ENCODE assay signal across 1 cellular context in the genomic region with DNA sequence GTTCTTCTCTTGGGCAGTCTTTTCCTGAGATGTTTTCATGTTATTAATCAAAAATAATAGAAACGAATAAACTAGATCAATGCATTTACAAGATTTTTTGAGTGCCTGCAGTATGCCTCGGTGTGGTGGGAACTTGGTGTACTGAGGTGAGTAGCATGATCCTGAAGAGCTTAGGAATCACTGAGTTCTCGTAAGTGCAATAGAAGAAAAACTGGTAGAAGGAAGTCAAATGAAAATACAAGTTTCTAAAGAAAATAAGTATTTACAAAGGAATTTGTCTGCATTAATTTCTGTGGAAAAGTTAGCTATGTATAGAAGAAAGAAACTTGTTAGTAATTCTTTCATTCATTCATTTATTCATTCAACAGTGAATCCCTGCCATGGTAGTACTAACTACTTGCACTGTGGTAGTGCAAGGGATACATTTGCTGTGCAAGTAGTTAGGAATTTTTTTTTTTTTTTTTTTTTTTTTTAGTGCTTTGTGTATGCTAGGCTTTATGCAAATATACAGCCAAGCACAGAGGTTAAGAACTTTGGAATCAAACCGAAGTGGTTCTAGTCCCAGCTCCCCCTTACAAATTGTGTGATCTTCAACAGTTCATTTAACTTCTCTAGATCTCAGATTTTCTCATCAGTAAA.
TF ChIP-seq lines count a peak whose summit lies in the region.

No MANE protein-coding gene starts in this region.

TF ChIP-seq in endothelial cell of umbilical vein, 7 proteins besides CTCF, POLR2A, EP300 and RAD21 (continued from another document):
- TF ChIP-seq, protein P1, sequence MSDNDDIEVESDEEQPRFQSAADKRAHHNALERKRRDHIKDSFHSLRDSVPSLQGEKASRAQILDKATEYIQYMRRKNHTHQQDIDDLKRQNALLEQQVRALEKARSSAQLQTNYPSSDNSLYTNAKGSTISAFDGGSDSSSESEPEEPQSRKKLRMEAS (IDR thresholded peaks at IDR 0.05; ENCODE audit: insufficient read depth, insufficient read length) = no peak
- no peak for TF ChIP-seq FOS (IDR thresholded peaks at IDR 0.05; ENCODE audit: borderline replicate concordance, insufficient read depth, low read length)
